In genomic region chr7:24702674-24703235, GRCh38 we compare ENCODE assay signal across 1 cellular context.
TF ChIP-seq lines count a peak whose summit lies in the region.

No MANE protein-coding gene starts in this region.

TF ChIP-seq in WTC11, 78 proteins besides CTCF, POLR2A, EP300 and RAD21 (continued from another document):
- TF ChIP-seq HMGXB4 (CRISPR knock-in tag; IDR thresholded peaks at IDR 0.05) = no peak
